21 cellular contexts compared by ENCODE assay signal in the genomic region with DNA sequence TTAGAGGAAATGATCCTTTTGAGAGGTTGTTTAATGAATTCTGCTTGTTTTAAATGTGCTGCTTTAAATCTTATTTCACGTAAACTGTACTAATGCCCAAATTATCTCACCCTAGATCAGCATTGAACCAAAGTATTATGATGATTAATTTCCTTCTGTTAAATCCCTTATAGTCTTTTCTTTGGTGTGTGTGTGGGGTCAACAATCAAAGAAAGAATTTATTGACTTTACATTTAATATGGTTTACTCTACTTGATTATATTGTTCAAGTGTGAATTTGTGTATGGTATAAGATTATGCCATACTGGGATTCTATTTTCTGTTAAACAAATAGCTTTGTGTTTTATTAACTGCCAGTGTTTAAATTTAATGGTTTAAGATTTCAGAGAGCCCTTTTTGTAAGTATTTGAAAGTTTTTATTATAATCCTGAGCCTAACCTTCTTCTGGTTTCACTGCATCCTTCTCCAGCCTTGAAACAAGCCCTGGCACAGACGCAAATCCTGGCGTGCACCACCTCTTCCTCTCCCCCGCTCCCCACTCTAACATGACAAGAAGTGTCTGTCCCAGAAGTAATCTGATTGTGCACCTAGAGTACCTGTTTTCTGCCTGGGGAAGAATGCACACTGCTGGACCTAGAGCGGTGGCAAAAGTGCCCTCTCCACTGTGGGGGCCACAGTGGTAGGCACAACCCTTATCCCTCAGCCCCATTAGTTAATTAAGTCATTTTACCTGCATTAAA.
A peak's percentile ranks its signal among the peaks of the same experiment; 100 is the strongest.
DNase-seq lines count a peak whose midpoint lies in the region; ATAC-seq, FAIRE-seq and TF ChIP-seq lines count a peak whose summit lies in the region.
"Had no signal": no experiment of that assay in that cellular context is flagged by ENCODE, and none has a peak within 500 bp of the region (broad histone marks: within the 10 kb centered on the region; RNA-seq: fewer than 3 reads in every experiment).

No MANE protein-coding gene starts in this region.

- peak overlapping the region; percentile 59 for H3K27ac Mint-ChIP-seq in activated T-helper 1 cell treated with anti-CD3 and anti-CD28 coated beads, Interleukin-12 subunit alpha, Interleukin-12 subunit beta, Interleukin-2, Interleukin-4 antibody, amounts not matched to agents 30 ng/mL and 10 ng/mL and 1 ng/mL, durations not matched to agents 14 hours and 24 hours and 36 hours
- H3K27ac Mint-ChIP-seq in naive thymus-derived CD8-positive, alpha-beta T cell = peak overlapping the region in 9 of 10 donors; percentile 21 to 83 (median 76)
- H3K27ac Mint-ChIP-seq: activated naive CD4-positive, alpha-beta T cell treated with anti-CD3 and anti-CD28 coated beads for 36 hours; IgD-negative memory B cell had no signal

- FAIRE-seq in H54 (lab: Jason Lieb, UNC) = peak; percentile 45
- FAIRE-seq: GM12891 had no signal

- POLR2A ChIA-PET in naive thymus-derived CD8-positive, alpha-beta T cell (lab: Charles Lee) = interaction anchor here (0.6 kb wide), 1 partner anchor 64 kb away, joined by 7 read pairs; no protein-coding TSS in a partner anchor

- ATAC-seq in naive thymus-derived CD8-positive, alpha-beta T cell = no peak
- ATAC-seq in HG03571 (IDR thresholded peaks at IDR 0.05; ENCODE audit: unreplicated experiment) = no peak
- ATAC-seq: left cardiac atrium, mucosa of descending colon had no signal

- H3K27me3 Mint-ChIP-seq in activated T-helper 1 cell treated with anti-CD3 and anti-CD28 coated beads, Interleukin-12 subunit alpha, Interleukin-12 subunit beta, Interleukin-2, Interleukin-4 antibody, amounts not matched to agents 30 ng/mL and 10 ng/mL and 1 ng/mL, durations not matched to agents 14 hours and 24 hours and 36 hours (ENCODE audit: insufficient read depth) = no peaks in the 10 kb centered on the region
- H3K27me3 Mint-ChIP-seq in naive thymus-derived CD8-positive, alpha-beta T cell = no peaks in the 10 kb centered on the region
- H3K27me3 Mint-ChIP-seq: IgD-negative memory B cell had no signal

- TF ChIP-seq POLR2A in H54 (IDR thresholded peaks at IDR 0.05; ENCODE audit: low read depth, low read length) = no peak

- DNase-seq in NCI-H748 (lab: John Stamatoyannopoulos, UW; ENCODE audit: unreplicated experiment) (peak; percentile 13), NCI-H748 treated with DMSO at 0.1 percent for 48 hours (lab: John Stamatoyannopoulos, UW) (no peak), H54 (ENCODE audit: insufficient read length, low spot score) (no peak), HCEC 1CT (no peak)
- no peak for DNase-seq in activated T-helper 1 cell treated with anti-CD3 and anti-CD28 coated beads, Interleukin-12 subunit alpha, Interleukin-12 subunit beta, Interleukin-2, Interleukin-4 antibody, amounts not matched to agents 30 ng/mL and 10 ng/mL and 1 ng/mL, durations not matched to agents 14 hours and 24 hours and 36 hours (ENCODE audit: low spot score)
- no peak for DNase-seq in naive thymus-derived CD8-positive, alpha-beta T cell
- DNase-seq in activated CD4-positive, CD25-positive, alpha-beta regulatory T cell treated with anti-CD3 and anti-CD28 coated beads, Interleukin-2, amount 50 U/mL, for 72 hours = no peak
- DNase-seq: 8988T; activated CD8-positive, alpha-beta memory T cell treated with anti-CD3 and anti-CD28 coated beads for 24 hours; activated naive CD4-positive, alpha-beta T cell treated with anti-CD3 and anti-CD28 coated beads for 36 hours; brain microvascular endothelial cell; hippocampal formation; left cardiac atrium; mucosa of descending colon; NCI-H1105; NCI-H2227 treated with DMSO at 0.1 percent for 48 hours; sigmoid colon; stimulated activated CD4-positive, alpha-beta T cell treated with anti-CD3 and anti-CD28 coated beads, Interleukin-4, amount 100 ng/mL, for 24 hours had no signal

- H3K4me1 Mint-ChIP-seq in activated T-helper 1 cell treated with anti-CD3 and anti-CD28 coated beads, Interleukin-12 subunit alpha, Interleukin-12 subunit beta, Interleukin-2, Interleukin-4 antibody, amounts not matched to agents 30 ng/mL and 10 ng/mL and 1 ng/mL, durations not matched to agents 14 hours and 24 hours and 36 hours (ENCODE audit: low read depth) = peaks cover 61% of the 10 kb centered on the region
- peaks cover 45 to 81% (median 74%) of the 10 kb centered on the region in 4 donors for H3K4me1 Mint-ChIP-seq in naive thymus-derived CD8-positive, alpha-beta T cell

- H3K36me3 Mint-ChIP-seq in activated T-helper 1 cell treated with anti-CD3 and anti-CD28 coated beads, Interleukin-12 subunit alpha, Interleukin-12 subunit beta, Interleukin-2, Interleukin-4 antibody, amounts not matched to agents 30 ng/mL and 10 ng/mL and 1 ng/mL, durations not matched to agents 14 hours and 24 hours and 36 hours (ENCODE audit: low read depth) = peaks cover 16% of the 10 kb centered on the region
- H3K36me3 Mint-ChIP-seq in naive thymus-derived CD8-positive, alpha-beta T cell = peaks cover 0 to 2% (median 0%) of the 10 kb centered on the region in 3 donors

- intact Hi-C loops in activated T-helper 1 cell treated with anti-CD3 and anti-CD28 coated beads, Interleukin-12 subunit alpha, Interleukin-12 subunit beta, Interleukin-2, Interleukin-4 antibody, amounts not matched to agents 30 ng/mL and 10 ng/mL and 1 ng/mL, durations not matched to agents 14 hours and 24 hours and 36 hours (cut with micrococcal nuclease) = loop anchor here (5.0 to 10.0 kb wide), 2 partner anchors 100 to 632 kb away; no protein-coding TSS in a partner anchor

- no peaks in the 10 kb centered on the region for H3K9me3 Mint-ChIP-seq in activated T-helper 1 cell treated with anti-CD3 and anti-CD28 coated beads, Interleukin-12 subunit alpha, Interleukin-12 subunit beta, Interleukin-2, Interleukin-4 antibody, amounts not matched to agents 30 ng/mL and 10 ng/mL and 1 ng/mL, durations not matched to agents 14 hours and 24 hours and 36 hours
- H3K9me3 Mint-ChIP-seq in naive thymus-derived CD8-positive, alpha-beta T cell = no peaks in the 10 kb centered on the region
- H3K9me3 Mint-ChIP-seq: activated naive CD4-positive, alpha-beta T cell treated with anti-CD3 and anti-CD28 coated beads for 36 hours; IgD-negative memory B cell had no signal

- no peak overlapping the region for H3K4me3 Mint-ChIP-seq in activated T-helper 1 cell treated with anti-CD3 and anti-CD28 coated beads, Interleukin-12 subunit alpha, Interleukin-12 subunit beta, Interleukin-2, Interleukin-4 antibody, amounts not matched to agents 30 ng/mL and 10 ng/mL and 1 ng/mL, durations not matched to agents 14 hours and 24 hours and 36 hours
- peak overlapping the region in 4 of 10 donors; percentile 16 to 52 (median 36) for H3K4me3 Mint-ChIP-seq in naive thymus-derived CD8-positive, alpha-beta T cell
- H3K4me3 Mint-ChIP-seq: activated naive CD4-positive, alpha-beta T cell treated with anti-CD3 and anti-CD28 coated beads for 36 hours had no signal
